8 cellular contexts compared by ENCODE assay signal in genomic region chr20:35618372-35619131, GRCh38. TPM values are rescaled to one million over a fixed set of nuclear protein-coding genes. Genes with fewer than 3 reads are reported as not detected.
A peak's percentile ranks its signal among the peaks of the same experiment; 100 is the strongest.
DNase-seq lines count a peak whose midpoint lies in the region; TF ChIP-seq lines count a peak whose summit lies in the region.

No MANE protein-coding gene starts in this region.

- H3K36me3 ChIP-seq in BJ (ENCODE audit: control insufficient read depth, insufficient read depth, low read length): peaks cover 6% of the 10 kb centered on the region

- TF ChIP-seq CTCF in BJ (IDR thresholded peaks at IDR 0.05; ENCODE audit: insufficient read depth, low read depth, low read length): no peak
- no peak for TF ChIP-seq CTCF in fibroblast of mammary gland (conservative IDR thresholded peaks at IDR 0.05; ENCODE audit: control insufficient read depth, insufficient read depth, low read depth, low read length)

- H3K27me3 ChIP-seq in BJ (ENCODE audit: control insufficient read depth, insufficient read depth, low read length): no peaks in the 10 kb centered on the region

- DNase-seq in BJ (ENCODE audit: low read depth): no peak
- DNase-seq in HK-2 (ENCODE audit: unreplicated experiment): peak; percentile 56
- DNase-seq in activated CD4-positive, alpha-beta T cell treated with anti-CD3 and anti-CD28 coated beads, Interleukin-2, amount 50 U/mL, for 48 hours: peak; percentile 27 to 38
- DNase-seq in fibroblast of mammary gland (ENCODE audit: low read depth): peak; percentile 23
- DNase-seq in renal cortical epithelial cell (ENCODE audit: low read depth): peak; percentile 18
- no peak for DNase-seq in activated gamma-delta T cell treated with Interleukin-2 at 50 U/mL for 16 hours
- DNase-seq in putamen (ENCODE audit: low spot score): no peak
- DNase-seq in cerebellum (ENCODE audit: low spot score): no peak

- POLR2A ChIA-PET in BJ (lab: Charles Lee): interaction anchor here (0.7 kb wide), 1 partner anchor 62 kb away, joined by 3 read pairs; no protein-coding TSS in a partner anchor

- H3K4me3 ChIP-seq in BJ (ENCODE audit: low read depth, low read length): peak overlapping the region; percentile 57
- peak overlapping the region; percentile 59 for H3K4me3 ChIP-seq in fibroblast of mammary gland (ENCODE audit: control insufficient read depth, low read depth, low read length)

- CTCF ChIA-PET in BJ (lab: Yijun Ruan, JAX): interaction anchor here (0.8 to 3.4 kb wide), 14 partner anchors 9 to 336 kb away, joined by 3 to 29 read pairs (median 5); partner anchors contain the start of genes ERGIC3 and SCAND1

RNA-seq across cellular contexts. Expression of gene SPAG4, which starts 2.9 kb away (rescaled TPM):
- 8.3 and 11.4 TPM in 2 replicates for polyA plus RNA-seq in BJ (2011; rRNA removed)
- polyA minus RNA-seq in BJ (2011; rRNA and poly(A)+ RNA removed): 3.9 and 4.9 TPM in 2 replicates
- total RNA-seq in renal cortical epithelial cell (13.8 and 37.0 TPM in 2 replicates), cerebellum (0.64 TPM)

RNA-seq across cellular contexts. Expression of gene CPNE1, which starts 46.1 kb away (rescaled TPM):
- polyA plus RNA-seq in BJ (2011; rRNA removed): 134 and 217 TPM in 2 replicates
- polyA minus RNA-seq in BJ (2011; rRNA and poly(A)+ RNA removed): 142 and 150 TPM in 2 replicates
- total RNA-seq in renal cortical epithelial cell: 73.1 and 119 TPM in 2 replicates
- 56.9 TPM for total RNA-seq in cerebellum

RNA-seq across cellular contexts. Expression of gene RBM12, which starts 46.1 kb away (rescaled TPM):
- polyA plus RNA-seq in BJ (2011; rRNA removed): 54.4 and 60.2 TPM in 2 replicates
- polyA minus RNA-seq in BJ (2011; rRNA and poly(A)+ RNA removed): 87.9 and 140 TPM in 2 replicates
- total RNA-seq in renal cortical epithelial cell (55.6 and 59.0 TPM in 2 replicates), cerebellum (79.5 TPM)

Comparison
In these comparisons a context has a peak if more than half of its experiments do, and no peak if none do; other contexts are left out.
1. DNase-seq: peak in HK-2 (single experiment), activated CD4-positive, alpha-beta T cell treated with anti-CD3 and anti-CD28 coated beads, Interleukin-2, amount 50 U/mL, for 48 hours (2 of 2), fibroblast of mammary gland (single experiment) and renal cortical epithelial cell (single experiment); none in BJ (single experiment), activated gamma-delta T cell treated with Interleukin-2 at 50 U/mL for 16 hours (single experiment), putamen (single experiment) and cerebellum (single experiment).